15 cellular contexts compared by ENCODE assay signal in the genomic region with DNA sequence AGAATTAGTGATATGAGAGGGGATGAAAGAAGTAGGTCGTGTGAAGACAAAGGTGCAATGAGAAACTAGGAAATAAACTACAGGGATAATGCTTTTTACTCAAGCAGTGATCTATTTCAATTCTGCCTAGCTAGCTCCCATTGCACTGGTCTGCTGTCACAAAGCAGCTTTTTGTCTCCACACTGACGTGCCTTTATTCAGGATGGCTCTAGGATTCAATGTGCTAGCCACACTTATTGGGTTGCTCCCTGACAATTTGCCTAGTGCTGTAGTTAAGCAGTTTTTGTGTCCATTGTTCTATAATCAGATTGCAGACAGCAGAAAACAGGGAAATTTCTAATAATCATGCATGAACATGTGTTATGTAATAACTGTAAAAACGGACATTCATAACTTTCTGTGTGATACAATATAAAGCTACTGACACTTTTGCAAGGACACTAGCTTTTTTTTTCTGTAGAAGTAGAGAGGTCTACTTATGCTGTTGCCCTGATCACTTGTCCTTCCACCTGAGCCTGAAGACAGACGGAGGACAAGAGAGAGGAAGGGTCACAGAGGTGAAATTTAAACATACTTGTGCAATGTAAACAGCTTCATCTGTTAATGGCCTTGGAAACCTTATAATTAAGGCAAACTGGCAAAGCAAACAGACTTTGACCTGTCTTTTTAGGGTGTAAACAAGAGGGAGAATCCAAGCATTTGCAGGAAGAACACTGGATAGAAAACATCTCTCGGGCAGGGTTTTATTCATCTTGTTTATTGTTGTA.
"Had no signal": no experiment of that assay in that cellular context is flagged by ENCODE, and none has a peak within 500 bp of the region (broad histone marks: within the 10 kb centered on the region; RNA-seq: fewer than 3 reads in every experiment).

No MANE protein-coding gene starts in this region.

- H3K27ac Mint-ChIP-seq: naive B cell; stimulated activated memory B cell treated with anti-CD40 and anti-IgM and Interleukin-4, amounts not matched to agents 10 μg/mL and 1 μg/mL and 100 μg/mL, for 72 hours had no signal

- H3K27ac ChIP-seq: brain microvascular endothelial cell, coronary artery, foreskin keratinocyte, neutrophil, parathyroid adenoma, thyroid gland had no signal

- H3K4me3 Mint-ChIP-seq: central memory CD8-positive, alpha-beta T cell; naive B cell; stimulated activated memory B cell treated with anti-CD40 and anti-IgM and Interleukin-4, amounts not matched to agents 10 μg/mL and 1 μg/mL and 100 μg/mL, for 72 hours had no signal

- H3K27me3 Mint-ChIP-seq: central memory CD8-positive, alpha-beta T cell; naive B cell; stimulated activated memory B cell treated with anti-CD40 and anti-IgM and Interleukin-4, amounts not matched to agents 10 μg/mL and 1 μg/mL and 100 μg/mL, for 72 hours had no signal

- DNase-seq: activated CD4-positive, alpha-beta T cell treated with anti-CD3 and anti-CD28 coated beads, Interleukin-2, amount 50 U/mL, for 1 hour; activated CD8-positive, alpha-beta memory T cell treated with anti-CD3 and anti-CD28 coated beads for 24 hours; activated naive CD4-positive, alpha-beta T cell; brain microvascular endothelial cell; foreskin keratinocyte; left cardiac atrium; naive B cell; stimulated activated CD4-positive, alpha-beta T cell treated with anti-CD3 and anti-CD28 coated beads, Interleukin-2, amount 100 ng/mL, for 48 hours; SW 1271; thyroid gland had no signal

- H3K79me2 ChIP-seq: parathyroid adenoma had no signal

- H3K4me3 ChIP-seq: coronary artery, thyroid gland had no signal

- H3K36me3 ChIP-seq: brain microvascular endothelial cell, neutrophil, thyroid gland had no signal

- H3K27me3 ChIP-seq: brain microvascular endothelial cell, foreskin keratinocyte, neutrophil, thyroid gland had no signal

- H3K9ac ChIP-seq: parathyroid adenoma had no signal

- H3K36me3 Mint-ChIP-seq: naive B cell; stimulated activated memory B cell treated with anti-CD40 and anti-IgM and Interleukin-4, amounts not matched to agents 10 μg/mL and 1 μg/mL and 100 μg/mL, for 72 hours had no signal

- ATAC-seq: foreskin keratinocyte; left cardiac atrium; stimulated activated memory B cell treated with anti-CD40 and anti-IgM and Interleukin-4, amounts not matched to agents 10 μg/mL and 1 μg/mL and 100 μg/mL, for 72 hours had no signal

- H2AFZ ChIP-seq: parathyroid adenoma had no signal

- H3K4me1 Mint-ChIP-seq: central memory CD8-positive, alpha-beta T cell; naive B cell; stimulated activated memory B cell treated with anti-CD40 and anti-IgM and Interleukin-4, amounts not matched to agents 10 μg/mL and 1 μg/mL and 100 μg/mL, for 72 hours had no signal

- H3K9me3 ChIP-seq: neutrophil, thyroid gland had no signal

- H3K4me1 ChIP-seq: foreskin keratinocyte, parathyroid adenoma, thyroid gland had no signal
